Comparison of ENCODE assay signal across 6 cellular contexts in genomic region chr6:120103616-120104015, GRCh38.
"Had no signal": no experiment of that assay in that cellular context is flagged by ENCODE, and none has a peak within 500 bp of the region (broad histone marks: within the 10 kb centered on the region; RNA-seq: fewer than 3 reads in every experiment).

No MANE protein-coding gene starts in this region.

- DNase-seq: GF-D8 had no signal

- H3K4me3 ChIP-seq: GM12878 had no signal

- FAIRE-seq: GM12878, GM12891, GM12892, GM18507, GM19239 had no signal

- ATAC-seq: GM12878 had no signal
